Comparison of ENCODE assay signal across 8 cellular contexts in the genomic region with DNA sequence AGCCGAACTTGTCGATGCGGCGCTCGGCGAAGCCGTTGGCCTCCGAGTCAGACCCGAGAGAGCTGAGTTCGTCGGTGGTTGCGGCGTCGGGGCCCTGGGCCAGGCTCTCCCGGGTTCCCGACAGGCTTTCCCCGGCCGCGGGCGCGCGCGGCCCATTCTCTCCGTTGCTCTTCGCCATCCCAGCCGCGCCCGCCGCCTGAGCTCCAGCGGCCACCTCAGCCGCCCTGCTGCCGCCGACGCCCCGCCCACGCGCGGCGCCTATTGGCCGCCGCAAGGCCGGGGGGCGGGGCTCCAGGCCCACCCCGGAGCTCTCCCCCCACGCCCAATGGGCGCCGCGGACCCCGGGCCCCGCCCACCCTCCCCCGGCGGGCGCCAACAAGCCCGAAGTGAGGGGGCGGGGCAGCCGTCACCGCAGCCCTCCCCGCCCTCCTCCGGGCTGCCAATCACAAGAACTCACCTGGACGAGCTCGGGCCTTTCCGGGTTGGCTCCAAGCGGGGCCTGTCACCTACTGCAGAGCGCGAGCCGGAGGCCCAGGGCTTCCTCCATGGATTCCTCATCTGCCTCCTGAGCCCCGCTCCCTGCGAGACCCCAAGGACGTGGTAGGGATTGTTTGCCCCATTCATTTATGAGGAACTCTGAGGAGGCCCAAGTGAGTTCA. TPM values are rescaled to one million over a fixed set of nuclear protein-coding genes. Genes with fewer than 3 reads are reported as not detected.
A peak's percentile ranks its signal among the peaks of the same experiment; 100 is the strongest.
DNase-seq lines count a peak whose midpoint lies in the region; ATAC-seq and TF ChIP-seq lines count a peak whose summit lies in the region.

A gene with protein sequence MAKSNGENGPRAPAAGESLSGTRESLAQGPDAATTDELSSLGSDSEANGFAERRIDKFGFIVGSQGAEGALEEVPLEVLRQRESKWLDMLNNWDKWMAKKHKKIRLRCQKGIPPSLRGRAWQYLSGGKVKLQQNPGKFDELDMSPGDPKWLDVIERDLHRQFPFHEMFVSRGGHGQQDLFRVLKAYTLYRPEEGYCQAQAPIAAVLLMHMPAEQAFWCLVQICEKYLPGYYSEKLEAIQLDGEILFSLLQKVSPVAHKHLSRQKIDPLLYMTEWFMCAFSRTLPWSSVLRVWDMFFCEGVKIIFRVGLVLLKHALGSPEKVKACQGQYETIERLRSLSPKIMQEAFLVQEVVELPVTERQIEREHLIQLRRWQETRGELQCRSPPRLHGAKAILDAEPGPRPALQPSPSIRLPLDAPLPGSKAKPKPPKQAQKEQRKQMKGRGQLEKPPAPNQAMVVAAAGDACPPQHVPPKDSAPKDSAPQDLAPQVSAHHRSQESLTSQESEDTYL (minus strand): TSS at position 238 of the 659 bp plus-strand sequence. CDS start 60 bp downstream, at position 178.

- in situ Hi-C loops in GM13976 (cut with MboI; ENCODE audit: low sequenced_read_pairs, unreplicated experiment) (no loop called here), transverse colon (cut with MboI; ENCODE audit: low pct_ligation_motif_present in 1 of 4, low pct_unique_long_range_greater_than_20kb in 1 of 4, low sequenced_read_pairs in 3 of 4) (no loop called here)

- H3K4me3 ChIP-seq in adrenal gland (peak within 1 kb of the TSS; percentile 60 to 92 (median 63)), heart right ventricle (peak within 1 kb of the TSS; percentile 64 to 100 (median 96)), transverse colon (peak within 1 kb of the TSS; percentile 47 to 98 (median 83))

- TF ChIP-seq POLR2A in adrenal gland (IDR thresholded peaks at IDR 0.05): peak; percentile 64 to 90
- peak; percentile 90 for TF ChIP-seq POLR2A in transverse colon (IDR thresholded peaks at IDR 0.05)

- H3K36me3 ChIP-seq in adrenal gland (replicated peaks in 1 of 2): no peaks in the 10 kb centered on the region
- H3K36me3 ChIP-seq in heart right ventricle: peaks cover 0 to 27% (median 5%) of the 10 kb centered on the region in 9 donors
- peaks cover 0 to under 1% (median 0%) of the 10 kb centered on the region in 4 donors for H3K36me3 ChIP-seq in transverse colon

- 0 to 1% (median 1%) methylated on average over 5 to 69 of the region's 69 CpGs; no CpG with 5 or more reads in 1 of the 4 donors for WGBS in adrenal gland, 4 donors
- WGBS in heart right ventricle, 2 donors: 0 to 1% methylated on average over 67 to 69 of the region's 69 CpGs
- 0% methylated on average over 24 of the region's 69 CpGs; no CpG with 5 or more reads in 1 of the 2 donors for WGBS in transverse colon (ENCODE audit: low coverage in 1 of 2), 2 donors

- DNase-seq in GM13976 (ENCODE audit: low spot score) (peak; percentile 100), NCI-H1436 treated with DMSO at 0.1 percent for 48 hours (lab: John Stamatoyannopoulos, UW) (peak; percentile 47), adrenal gland (peak; percentile 88 to 95 (median 90)), heart right ventricle (peak; percentile 84 to 91), posterior cingulate gyrus (peak; percentile 43 to 97 (median 80)), transverse colon (peak; percentile 96)

- TF ChIP-seq EP300 in transverse colon (IDR thresholded peaks at IDR 0.05; ENCODE audit: low read depth): no peak

- H3K9me3 ChIP-seq in adrenal gland (replicated peaks in 1 of 3) (no peaks in the 10 kb centered on the region), heart right ventricle (no peaks in the 10 kb centered on the region), transverse colon (no peaks in the 10 kb centered on the region)

- peak within 1 kb of the TSS; percentile 35 to 91 (median 81) for H3K27ac ChIP-seq in adrenal gland
- peak within 1 kb of the TSS; percentile 78 to 94 (median 89) for H3K27ac ChIP-seq in heart right ventricle
- H3K27ac ChIP-seq in transverse colon: peak within 1 kb of the TSS; percentile 86 to 96 (median 90)

- H3K4me1 ChIP-seq in adrenal gland (replicated peaks in 1 of 2) (peaks cover 34 to 47% of the 10 kb centered on the region in 2 donors), heart right ventricle (peaks cover 11 to 51% (median 43%) of the 10 kb centered on the region in 9 donors), transverse colon (peaks cover 20 to 47% (median 36%) of the 10 kb centered on the region in 4 donors)

- TF ChIP-seq CTCF in GM13976 (IDR thresholded peaks at IDR 0.05; ENCODE audit: borderline replicate concordance, control extremely low read depth, extremely low read depth, insufficient read depth, missing control alignments) (no peak), adrenal gland (IDR thresholded peaks at IDR 0.05) (no peak), heart right ventricle (IDR thresholded peaks at IDR 0.05) (no peak), transverse colon (IDR thresholded peaks at IDR 0.05) (no peak)

- ATAC-seq in HG02840 (IDR thresholded peaks at IDR 0.05; ENCODE audit: low FRiP score, unreplicated experiment) (peak; percentile 84), heart right ventricle (peak; percentile 90 to 97 (median 94))

- H3K27me3 ChIP-seq in adrenal gland: no peaks in the 10 kb centered on the region
- no peaks in the 10 kb centered on the region for H3K27me3 ChIP-seq in heart right ventricle
- no peaks in the 10 kb centered on the region for H3K27me3 ChIP-seq in transverse colon

- intact Hi-C loops in T-helper 1 cell treated with Interleukin-12 subunit alpha and Interleukin-12 subunit beta and Interleukin-4 antibody, amounts not matched to agents 30 ng/mL and 1 ng/mL, for 36 hours (cut with micrococcal nuclease): loop anchor here (1.0 to 2.0 kb wide), 7 partner anchors 29 to 772 kb away; a partner anchor contains a TSS
- intact Hi-C loops in adrenal gland (cut with DNase I) (loop anchor here in 1 of 2 donors (5.0 kb wide), 1 partner anchor 40 kb away; a partner anchor contains a TSS), heart right ventricle (cut with DNase I) (loop anchor here in 8 of 10 donors (1.0 to 10.0 kb wide), 6 partner anchors 22 to 58 kb away; a partner anchor contains a TSS), posterior cingulate gyrus (cut with DNase I) (loop anchor here (2.0 kb wide), 1 partner anchor 38 kb away; a partner anchor contains a TSS), transverse colon (cut with DNase I; ENCODE audit: low total_unique reads) (loop anchor here (2.0 kb wide), 1 partner anchor 38 kb away; a partner anchor contains a TSS)

RNA-seq across cellular contexts. Expression of the gene that starts here (rescaled TPM):
- 46.7 and 51.8 TPM in 2 replicates for total RNA-seq in T-helper 1 cell treated with Interleukin-12 subunit alpha and Interleukin-12 subunit beta and Interleukin-4 antibody, amounts not matched to agents 30 ng/mL and 1 ng/mL, for 36 hours
- total RNA-seq in adrenal gland: 10 to 100 TPM; 22.0 to 55.0 (median 31.8) TPM
- 10 to 100 TPM; 11.7 to 23.2 (median 14.2) TPM for polyA plus RNA-seq in adrenal gland
- 1 to 10 TPM; 3.2 to 7.5 (median 5.6) TPM for total RNA-seq in heart right ventricle
- 1 to 10 TPM; 6.9 to 9.5 TPM for polyA plus RNA-seq in heart right ventricle
- total RNA-seq in transverse colon: 10 to 100 TPM; 27.9 to 72.2 (median 45.7) TPM

Comparison
In these comparisons a context has a peak if more than half of its experiments do, and no peak if none do; other contexts are left out.
1. Peak in every context shown above with its lines: DNase-seq, ATAC-seq, H3K4me3 ChIP-seq and H3K27ac ChIP-seq.
2. DNase-seq: peak in every context shown above with its lines; median percentile 100 in GM13976; 96 in transverse colon; 90 in adrenal gland; 88 in heart right ventricle; 80 in posterior cingulate gyrus; 47 in NCI-H1436 treated with DMSO at 0.1 percent for 48 hours.